ENCODE assay signal across 17 cellular contexts in genomic region chr22:48208894-48209293, GRCh38.
DNase-seq lines count a peak whose midpoint lies in the region; ATAC-seq and TF ChIP-seq lines count a peak whose summit lies in the region.
"Had no signal": no experiment of that assay in that cellular context is flagged by ENCODE, and none has a peak within 500 bp of the region (broad histone marks: within the 10 kb centered on the region; RNA-seq: fewer than 3 reads in every experiment).

No MANE protein-coding gene starts in this region.

- no peaks in the 10 kb centered on the region for H3K27me3 ChIP-seq in lung (ENCODE audit: control insufficient read depth, insufficient read depth)
- H3K27me3 ChIP-seq: BLaER1 treated with 17β-estradiol and CSF1 and Interleukin-3, amounts not matched to agents 10 nM and 100 nM had no signal

- no peaks in the 10 kb centered on the region for H3K36me3 ChIP-seq in lung (ENCODE audit: control insufficient read depth in 2 of 2, insufficient read depth in 2 of 2, low read length in 2 of 2)
- H3K36me3 ChIP-seq: BLaER1 treated with 17β-estradiol and CSF1 and Interleukin-3, amounts not matched to agents 10 nM and 100 nM had no signal

- H3K4me3 Mint-ChIP-seq in activated CD4-positive, alpha-beta T cell treated with anti-CD3 and anti-CD28 coated beads, Interleukin-2, amount 10 ng/mL, durations not matched to agents 24 days and 14 days = no peak overlapping the region
- no peak overlapping the region for H3K4me3 Mint-ChIP-seq in osteocyte (ENCODE audit: unreplicated experiment)
- H3K4me3 Mint-ChIP-seq: B cell; CD8-positive, alpha-beta T cell had no signal

- H3K27ac ChIP-seq in lung (ENCODE audit: low read depth in 1 of 2, low read length in 1 of 2) = no peak overlapping the region
- H3K27ac ChIP-seq: BLaER1 treated with 17β-estradiol and CSF1 and Interleukin-3, amounts not matched to agents 10 nM and 100 nM had no signal

- H3K27me3 Mint-ChIP-seq in activated CD4-positive, alpha-beta T cell treated with anti-CD3 and anti-CD28 coated beads, Interleukin-2, amount 10 ng/mL, durations not matched to agents 24 days and 14 days = no peaks in the 10 kb centered on the region
- peaks cover 5% of the 10 kb centered on the region for H3K27me3 Mint-ChIP-seq in osteocyte (ENCODE audit: unreplicated experiment)

- peaks cover 0 to 2% of the 10 kb centered on the region in 2 donors for H3K9me3 ChIP-seq in lung (ENCODE audit: control insufficient read depth in 2 of 2, insufficient read depth in 1 of 2, low read length in 1 of 2)
- H3K9me3 ChIP-seq: BLaER1 treated with 17β-estradiol and CSF1 and Interleukin-3, amounts not matched to agents 10 nM and 100 nM had no signal

- no peak overlapping the region for H3K4me3 ChIP-seq in lung
- H3K4me3 ChIP-seq: BLaER1 treated with 17β-estradiol and CSF1 and Interleukin-3, amounts not matched to agents 10 nM and 100 nM had no signal

- H3K27ac Mint-ChIP-seq in activated CD4-positive, alpha-beta T cell treated with anti-CD3 and anti-CD28 coated beads, Interleukin-2, amount 10 ng/mL, durations not matched to agents 24 days and 14 days = no peak overlapping the region
- no peak overlapping the region for H3K27ac Mint-ChIP-seq in osteocyte (ENCODE audit: unreplicated experiment)
- H3K27ac Mint-ChIP-seq: B cell; CD8-positive, alpha-beta T cell had no signal

- 89 to 90% methylated on average over 19 of the region's 19 CpGs for WGBS in lung, 2 donors

- no peaks in the 10 kb centered on the region for H3K4me1 ChIP-seq in lung (ENCODE audit: control insufficient read depth in 2 of 2, insufficient read depth in 2 of 2, low read length in 2 of 2)
- H3K4me1 ChIP-seq: BLaER1 treated with 17β-estradiol and CSF1 and Interleukin-3, amounts not matched to agents 10 nM and 100 nM had no signal

- no peaks in the 10 kb centered on the region for H3K4me1 Mint-ChIP-seq in activated CD4-positive, alpha-beta T cell treated with anti-CD3 and anti-CD28 coated beads, Interleukin-2, amount 10 ng/mL, durations not matched to agents 24 days and 14 days
- H3K4me1 Mint-ChIP-seq in osteocyte (ENCODE audit: unreplicated experiment) = peaks cover 2% of the 10 kb centered on the region
- H3K4me1 Mint-ChIP-seq: B cell had no signal

- ATAC-seq in lung (ENCODE audit: insufficient read depth, low FRiP score) (no peak), GM18517 (IDR thresholded peaks at IDR 0.05; ENCODE audit: unreplicated experiment) (no peak)
- ATAC-seq in stimulated activated naive CD8-positive, alpha-beta T cell treated with anti-CD3 and anti-CD28 coated beads, Interleukin-15, Interleukin-2, amounts not matched to agents 100 U/mL and 50 U/mL, for 24 hours = no peak
- ATAC-seq: CD8-positive, alpha-beta T cell had no signal

- TF ChIP-seq CTCF in lung (IDR thresholded peaks at IDR 0.05; ENCODE audit: control extremely low read depth, extremely low read depth) = no peak
- TF ChIP-seq CTCF in osteocyte (IDR thresholded peaks at IDR 0.05) = no peak

- H3K36me3 Mint-ChIP-seq in activated CD4-positive, alpha-beta T cell treated with anti-CD3 and anti-CD28 coated beads, Interleukin-2, amount 10 ng/mL, durations not matched to agents 24 days and 14 days (ENCODE audit: low read depth) = no peaks in the 10 kb centered on the region
- H3K36me3 Mint-ChIP-seq in osteocyte (ENCODE audit: unreplicated experiment) = no peaks in the 10 kb centered on the region
- H3K36me3 Mint-ChIP-seq: CD8-positive, alpha-beta T cell had no signal

- intact Hi-C loops in activated CD4-positive, alpha-beta T cell treated with anti-CD3 and anti-CD28 coated beads, Interleukin-2, amount 10 ng/mL, durations not matched to agents 24 days and 14 days (cut with micrococcal nuclease) = no loop called here

- H3K9me3 Mint-ChIP-seq in activated CD4-positive, alpha-beta T cell treated with anti-CD3 and anti-CD28 coated beads, Interleukin-2, amount 10 ng/mL, durations not matched to agents 24 days and 14 days = no peaks in the 10 kb centered on the region
- no peaks in the 10 kb centered on the region for H3K9me3 Mint-ChIP-seq in osteocyte (ENCODE audit: unreplicated experiment)
- H3K9me3 Mint-ChIP-seq: CD8-positive, alpha-beta T cell had no signal

- DNase-seq in activated CD4-positive, alpha-beta T cell treated with anti-CD3 and anti-CD28 coated beads, Interleukin-2, amount 10 ng/mL, durations not matched to agents 24 days and 14 days = peak; percentile 32
- DNase-seq in activated CD4-positive, alpha-beta T cell treated with anti-CD3 and anti-CD28 coated beads, Interleukin-2, amount 50 U/mL, for 4 hours = no peak
- DNase-seq in UCSD-AML1 (lab: John Stamatoyannopoulos, UW; ENCODE audit: unreplicated experiment) (peak; percentile 85), lung (ENCODE audit: low spot score) (peak; percentile 27), osteocyte (ENCODE audit: extremely low spot score, unreplicated experiment) (peak; percentile 76), NOMO-1 (lab: John Stamatoyannopoulos, UW; ENCODE audit: unreplicated experiment in 2 of 2) (no peak)
- no peak for DNase-seq in stimulated activated naive CD8-positive, alpha-beta T cell treated with anti-CD3 and anti-CD28 coated beads, Interleukin-15, Interleukin-2, amounts not matched to agents 100 U/mL and 50 U/mL, for 24 hours
- DNase-seq: 8988T, Calu3, DMS79 treated with DMSO at 0.1 percent for 48 hours, GF-D8, GOT3, H7 had no signal

Comparison
In these comparisons a context has a peak if more than half of its experiments do, and no peak if none do; other contexts are left out.
1. DNase-seq: peak in activated CD4-positive, alpha-beta T cell treated with anti-CD3 and anti-CD28 coated beads, Interleukin-2, amount 10 ng/mL, durations not matched to agents 24 days and 14 days (single experiment), UCSD-AML1 (single experiment), lung (single experiment) and osteocyte (single experiment); none in activated CD4-positive, alpha-beta T cell treated with anti-CD3 and anti-CD28 coated beads, Interleukin-2, amount 50 U/mL, for 4 hours (0 of 2), stimulated activated naive CD8-positive, alpha-beta T cell treated with anti-CD3 and anti-CD28 coated beads, Interleukin-15, Interleukin-2, amounts not matched to agents 100 U/mL and 50 U/mL, for 24 hours (single experiment) and NOMO-1 (0 of 2).